Comparison of ENCODE assay signal across 8 cellular contexts in genomic region chr11:46338988-46339666, GRCh38. TPM values are rescaled to one million over a fixed set of nuclear protein-coding genes. Genes with fewer than 3 reads are reported as not detected.
A peak's percentile ranks its signal among the peaks of the same experiment; 100 is the strongest.
DNase-seq lines count a peak whose midpoint lies in the region; ATAC-seq and TF ChIP-seq lines count a peak whose summit lies in the region.

No MANE protein-coding gene starts in this region.

- H3K4me1 ChIP-seq in OCI-LY1 (ENCODE audit: insufficient read depth, low read length, severe bottlenecking): no peaks in the 10 kb centered on the region
- H3K4me1 ChIP-seq in prostate gland (replicated peaks): peaks cover 11% of the 10 kb centered on the region

- 13% methylated on average over 16 of the region's 16 CpGs for WGBS in prostate gland

- no peaks in the 10 kb centered on the region for H4K20me1 ChIP-seq in OCI-LY1 (ENCODE audit: insufficient read depth, low read length)

- no peak for TF ChIP-seq POLR2A in prostate gland (IDR thresholded peaks at IDR 0.05)

- H3K27ac ChIP-seq in OCI-LY1 (ENCODE audit: low read depth, low read length, poor library complexity, severe bottlenecking) (no peak overlapping the region), prostate gland (peak overlapping the region; percentile 76 to 78)

- H2AFZ ChIP-seq in OCI-LY1 (ENCODE audit: low read length): no peak overlapping the region

- DNase-seq in H7 (peak; percentile 94), Right ventricle myocardium superior (peak; percentile 72), prostate gland (ENCODE audit: low spot score) (peak; percentile 59), hippocampal formation (lab: John Stamatoyannopoulos, UW) (no peak)

- no peaks in the 10 kb centered on the region for H3F3A ChIP-seq in OCI-LY1 (ENCODE audit: insufficient read depth, low read length)

- no peak overlapping the region; the same call in 1 of the 2 replicates for H3K4me3 ChIP-seq in H7 (ENCODE audit: insufficient read depth, low read depth, low read length)
- peak overlapping the region; percentile 28 for H3K4me3 ChIP-seq in OCI-LY1 (ENCODE audit: low read depth, low read length, poor library complexity, severe bottlenecking)
- H3K4me3 ChIP-seq in prostate gland: peak overlapping the region in 1 of 2 donors; percentile 15

- H3K9me3 ChIP-seq in OCI-LY1 (ENCODE audit: low read length): no peaks in the 10 kb centered on the region
- no peaks in the 10 kb centered on the region for H3K9me3 ChIP-seq in prostate gland

- intact Hi-C loops in Right ventricle myocardium superior (cut with DNase I) (no loop called here), prostate gland (cut with DNase I) (loop anchor here (10.0 kb wide), 1 partner anchor 214 kb away; the partner anchor contains the start of gene PHF21A)

- no peaks in the 10 kb centered on the region for H3K9me2 ChIP-seq in OCI-LY1 (ENCODE audit: low read depth, low read length)

- H3K27me3 ChIP-seq in H7 (ENCODE audit: control insufficient read depth, insufficient read depth, low read length) (peaks cover 6% of the 10 kb centered on the region), OCI-LY1 (ENCODE audit: insufficient read depth, low read length) (peaks cover 4% of the 10 kb centered on the region; the same call in 1 of the 2 replicates), prostate gland (replicated peaks; ENCODE audit: insufficient read depth) (no peaks in the 10 kb centered on the region)

- peak; percentile 84 for ATAC-seq in Right ventricle myocardium superior (ENCODE audit: poor library complexity)
- no peak for ATAC-seq in GM21381 (IDR thresholded peaks at IDR 0.05; ENCODE audit: unreplicated experiment)
- no peak for ATAC-seq in GM19035 (IDR thresholded peaks at IDR 0.05; ENCODE audit: unreplicated experiment)
- no peak for ATAC-seq in HG03520 (IDR thresholded peaks at IDR 0.05; ENCODE audit: unreplicated experiment)

- no peak overlapping the region for H3K9ac ChIP-seq in OCI-LY1 (ENCODE audit: low read length)

- TF ChIP-seq CTCF in OCI-LY1 (IDR thresholded peaks at IDR 0.05; ENCODE audit: low read length): no peak
- peak in 1 of 4 experiments; percentile 16 for TF ChIP-seq CTCF in prostate gland (IDR thresholded peaks at IDR 0.05)

- H3K79me2 ChIP-seq in OCI-LY1 (ENCODE audit: insufficient read depth, low read length): no peaks in the 10 kb centered on the region

- H3K36me3 ChIP-seq in H7 (replicated peaks; ENCODE audit: control insufficient read depth, insufficient read depth, low read length) (no peaks in the 10 kb centered on the region), OCI-LY1 (ENCODE audit: insufficient read depth, low read length) (no peaks in the 10 kb centered on the region), prostate gland (no peaks in the 10 kb centered on the region)

- peak overlapping the region; percentile 40 for H3K4me2 ChIP-seq in OCI-LY1 (ENCODE audit: low read length)

RNA-seq across cellular contexts. Expression of gene DGKZ, which starts 8.1 kb away (rescaled TPM):
- 80.8 and 109 TPM in 2 replicates for total RNA-seq in H7 (2014; rRNA removed; shearing (Covaris generic))
- 65.8 TPM for total RNA-seq in Right ventricle myocardium superior
- 10 to 100 TPM; 53.6 to 95.0 TPM for total RNA-seq in prostate gland

RNA-seq across cellular contexts. Expression of gene MDK, which starts 42.3 kb away (rescaled TPM):
- 672 and 771 TPM in 2 replicates for total RNA-seq in H7 (2014; rRNA removed; shearing (Covaris generic))
- total RNA-seq in Right ventricle myocardium superior (4.7 TPM), prostate gland (100 to 1,000 TPM in 1 of 2 donors, 10 to 100 TPM in 1; 71.6 to 164 TPM)

RNA-seq across cellular contexts. Expression of gene CHRM4, which starts 52.4 kb away (rescaled TPM):
- total RNA-seq in H7 (2014; rRNA removed; shearing (Covaris generic)): 0.14 TPM in 1 of 2 replicates, not detected in the other
- total RNA-seq in Right ventricle myocardium superior (not detected), prostate gland (1 to 10 TPM in 1 of 2 donors, not detected in 1; 2.8 TPM)

Comparison
In these comparisons a context has a peak if more than half of its experiments do, and no peak if none do; other contexts are left out.
1. DNase-seq: peak in H7 (single experiment), Right ventricle myocardium superior (single experiment) and prostate gland (single experiment); none in hippocampal formation (0 of 2).
2. RNA of gene MDK, which starts 42.3 kb away (total RNA-seq): 672 to 771 TPM in H7 and 71.6 to 164 TPM in prostate gland; 4.7 TPM in Right ventricle myocardium superior (single experiment); every median in the first group is over 10 times any median in the second.